Comparison of ENCODE assay signal across 8 cellular contexts in genomic region chr7:148262721-148263229, GRCh38.
DNase-seq lines count a peak whose midpoint lies in the region; ATAC-seq, FAIRE-seq and TF ChIP-seq lines count a peak whose summit lies in the region.

No MANE protein-coding gene starts in this region.

- in situ Hi-C loops in Caki2 (cut with HindIII; ENCODE audit: low pct_unique_long_range_greater_than_20kb, low sequenced_read_pairs) = no loop called here

- H3K9me3 ChIP-seq in HUES6 (ENCODE audit: control insufficient read depth, insufficient read depth, low read depth, low read length) = no peaks in the 10 kb centered on the region
- no peaks in the 10 kb centered on the region for H3K9me3 ChIP-seq in RWPE2 (ENCODE audit: severe bottlenecking)
- H3K9me3 ChIP-seq in pancreas = no peaks in the 10 kb centered on the region
- H3K9me3 ChIP-seq in tibial nerve = no peaks in the 10 kb centered on the region

- DNase-seq in Caki2 (ENCODE audit: low read depth) (peak; percentile 34), RWPE2 (ENCODE audit: low spot score) (no peak), glomerular visceral epithelial cell (ENCODE audit: extremely low spot score) (peak; percentile 19), pancreas (peak; percentile 11 to 88 (median 62)), tibial nerve (ENCODE audit: low spot score in 2 of 2) (peak; percentile 58 to 79)
- peak; percentile 22 to 58 (median 53) for DNase-seq in activated naive CD4-positive, alpha-beta T cell (lab: John Stamatoyannopoulos, UW)

- no peaks in the 10 kb centered on the region for H3K27me3 ChIP-seq in HUES6 (ENCODE audit: control insufficient read depth, insufficient read depth, low read length)
- H3K27me3 ChIP-seq in RWPE2 (ENCODE audit: insufficient read depth, poor library complexity, severe bottlenecking) = no peaks in the 10 kb centered on the region
- peaks cover 0 to 5% (median 2%) of the 10 kb centered on the region in 4 donors for H3K27me3 ChIP-seq in pancreas
- H3K27me3 ChIP-seq in tibial nerve = no peaks in the 10 kb centered on the region

- H3K4me1 ChIP-seq in HUES6 (ENCODE audit: control insufficient read depth, insufficient read depth, low read length) = peaks cover 10% of the 10 kb centered on the region
- H3K4me1 ChIP-seq in RWPE2 (ENCODE audit: insufficient read depth, poor library complexity, severe bottlenecking) = no peaks in the 10 kb centered on the region
- H3K4me1 ChIP-seq in pancreas = no peaks in the 10 kb centered on the region
- H3K4me1 ChIP-seq in tibial nerve = peaks cover 0 to 10% (median 0%) of the 10 kb centered on the region in 4 donors

- H3K9ac ChIP-seq in HUES6 (ENCODE audit: low read length) = peak overlapping the region; percentile 50

- TF ChIP-seq POLR2A in tibial nerve (IDR thresholded peaks at IDR 0.05) = no peak

- peak overlapping the region; percentile 32; the same call in 1 of the 2 replicates for H3K4me3 ChIP-seq in HUES6 (ENCODE audit: low read depth, low read length)
- no peak overlapping the region for H3K4me3 ChIP-seq in RWPE2 (ENCODE audit: severe bottlenecking)
- H3K4me3 ChIP-seq in pancreas = peak overlapping the region in 1 of 4 donors; percentile 1
- peak overlapping the region in 1 of 4 donors; percentile 15 for H3K4me3 ChIP-seq in tibial nerve

- WGBS in pancreas, 2 donors = 5 to 6% methylated on average over 18 of the region's 18 CpGs
- WGBS in tibial nerve, 2 donors = 5 to 9% methylated on average over 18 of the region's 18 CpGs

- peak; percentile 75 for ATAC-seq in GM21360 (IDR thresholded peaks at IDR 0.05; ENCODE audit: unreplicated experiment)
- ATAC-seq in RWPE2 (ENCODE audit: low read depth) = peak; percentile 62
- ATAC-seq in pancreas = peak; percentile 61 to 94 (median 90)

- TF ChIP-seq EP300 in tibial nerve (IDR thresholded peaks at IDR 0.05) = no peak

- intact Hi-C loops in pancreas (cut with DNase I) = no loop called here

- H3K27ac ChIP-seq in HUES6 (ENCODE audit: low read depth, low read length) (no peak overlapping the region), RWPE2 (ENCODE audit: poor library complexity, severe bottlenecking) (no peak overlapping the region), pancreas (no peak overlapping the region), tibial nerve (no peak overlapping the region)

- TF ChIP-seq CTCF in RWPE2 (IDR thresholded peaks at IDR 0.05; ENCODE audit: poor library complexity, severe bottlenecking) (peak; percentile 95), pancreas (IDR thresholded peaks at IDR 0.05) (peak; percentile 88 to 91 (median 88)), tibial nerve (IDR thresholded peaks at IDR 0.05) (peak; percentile 83 to 96 (median 90))

- H3K36me3 ChIP-seq in HUES6 (ENCODE audit: control insufficient read depth, insufficient read depth, low read length) = no peaks in the 10 kb centered on the region
- H3K36me3 ChIP-seq in RWPE2 (ENCODE audit: low read depth) = no peaks in the 10 kb centered on the region
- no peaks in the 10 kb centered on the region for H3K36me3 ChIP-seq in pancreas
- no peaks in the 10 kb centered on the region for H3K36me3 ChIP-seq in tibial nerve

- FAIRE-seq in pancreas (lab: Jason Lieb, UNC) = no peak
